16 cellular contexts compared by ENCODE assay signal in the genomic region with DNA sequence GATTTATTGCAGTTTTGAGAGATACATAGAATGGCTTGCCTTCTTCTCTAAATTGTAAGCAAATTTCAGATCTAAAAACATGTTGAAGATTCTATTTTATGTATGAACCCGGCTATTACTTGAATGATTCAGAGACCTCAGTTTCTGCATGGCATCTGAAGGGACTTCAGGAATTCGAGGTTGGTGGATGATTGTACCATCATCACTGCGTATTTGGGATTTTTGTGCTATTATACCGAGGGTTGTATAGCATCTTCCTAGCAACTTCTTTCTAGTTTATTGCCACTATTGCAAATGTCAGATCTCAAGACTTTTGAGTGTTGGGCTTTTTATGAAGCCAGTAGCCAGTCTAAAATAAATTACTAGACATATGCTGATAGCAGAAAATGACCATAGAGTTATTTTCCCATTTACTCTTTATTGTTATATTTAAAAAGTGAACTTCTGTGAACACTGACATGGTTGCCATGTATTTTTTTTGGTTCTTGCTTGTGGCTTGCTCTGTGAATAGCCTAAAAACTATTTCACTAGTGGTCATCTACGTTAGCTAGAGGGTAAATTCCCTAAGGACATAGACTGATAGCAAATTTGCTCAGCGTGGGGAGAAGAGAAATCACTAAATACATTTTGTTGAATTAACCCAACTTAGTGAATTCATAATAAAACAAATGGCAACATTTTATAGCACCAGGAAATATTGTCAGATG.
DNase-seq lines count a peak whose midpoint lies in the region; ATAC-seq and TF ChIP-seq lines count a peak whose summit lies in the region.
"Had no signal": no experiment of that assay in that cellular context is flagged by ENCODE, and none has a peak within 500 bp of the region (broad histone marks: within the 10 kb centered on the region; RNA-seq: fewer than 3 reads in every experiment).

No MANE protein-coding gene starts in this region.

- TF ChIP-seq RAD21 in IMR-90 (IDR thresholded peaks at IDR 0.05; ENCODE audit: low read length), result no peak

- BruUV-seq in IMR-90 (replicated peaks; lab: Mats Ljungman, UMichigan), result no TSS peak

- TF ChIP-seq CTCF in AG09309 (IDR thresholded peaks at IDR 0.05; ENCODE audit: control insufficient read depth, insufficient read depth, low read depth, low read length, missing control alignments) (no peak), IMR-90 (conservative IDR thresholded peaks at IDR 0.05; ENCODE audit: low read depth, low read length) (no peak), choroid plexus epithelial cell (conservative IDR thresholded peaks at IDR 0.05; ENCODE audit: low read depth, low read length) (no peak), osteocyte (IDR thresholded peaks at IDR 0.05) (no peak), WERI-Rb-1 (IDR thresholded peaks at IDR 0.05; ENCODE audit: low read depth, low read length) (no peak)

- peak overlapping the region; percentile 96 for H2BK20ac ChIP-seq in IMR-90 (ENCODE audit: low read depth, low read length)

- H3K36me3 ChIP-seq in IMR-90 (ENCODE audit: control insufficient read depth, insufficient read depth, low read length), result no peaks in the 10 kb centered on the region
- no peaks in the 10 kb centered on the region for H3K36me3 ChIP-seq in WERI-Rb-1
- H3K36me3 ChIP-seq: BLaER1 treated with 17β-estradiol and CSF1 and Interleukin-3, amounts not matched to agents 10 nM and 100 nM had no signal

- no CpG with 5 or more reads among the region's 6 CpGs for WGBS in IMR-90 (ENCODE audit: extremely low coverage in 2 of 2, insufficient read length in 1 of 2), 2 experiments

- DNase-seq in AG09309 (ENCODE audit: low read depth) (peak; percentile 84), IMR-90 (peak; percentile 40), choroid plexus epithelial cell (ENCODE audit: low read depth) (peak; percentile 19), osteocyte (ENCODE audit: extremely low spot score, unreplicated experiment) (no peak), DMS53 (lab: John Stamatoyannopoulos, UW) (no peak), WERI-Rb-1 (no peak), GF-D8 (lab: John Stamatoyannopoulos, UW) (no peak)
- DNase-seq: 8988T; CD8-positive, alpha-beta memory T cell; DND-41; KBM-7; NCI-H2081 treated with DMSO at 0.1 percent for 48 hours; NCI-H2227 treated with DMSO at 0.1 percent for 48 hours; NCI-H524 had no signal

- peak overlapping the region; percentile 75 to 88; a peak in 3 of 4 replicates for H4K8ac ChIP-seq in IMR-90 (ENCODE audit: low read depth in 2 of 2, low read length in 2 of 2)

- H3K56ac ChIP-seq in IMR-90 (ENCODE audit: extremely low read depth, insufficient read depth, low read length), result no peak overlapping the region

- H3K4me3 Mint-ChIP-seq in osteocyte (ENCODE audit: unreplicated experiment), result no peak overlapping the region
- H3K4me3 Mint-ChIP-seq: CD8-positive, alpha-beta memory T cell had no signal

- H3K4me3 ChIP-seq in AG09309 (ENCODE audit: control insufficient read depth, low read depth, low read length) (no peak overlapping the region), IMR-90 (ENCODE audit: insufficient read depth, low read depth, low read length) (no peak overlapping the region), choroid plexus epithelial cell (ENCODE audit: low read depth, low read length) (no peak overlapping the region), WERI-Rb-1 (ENCODE audit: low read depth, low read length) (no peak overlapping the region)
- H3K4me3 ChIP-seq: BLaER1 treated with 17β-estradiol and CSF1 and Interleukin-3, amounts not matched to agents 10 nM and 100 nM had no signal

- H4K5ac ChIP-seq in IMR-90 (ENCODE audit: low read depth, low read length), result peak overlapping the region; percentile 45; the same call in 1 of the 2 replicates

- dilution Hi-C loops in IMR-90 (cut with HindIII; ENCODE audit: low sequenced_read_pairs, unreplicated experiment), result no loop called here

- ATAC-seq in IMR-90 (ENCODE audit: low read depth) (no peak), HG03442 (IDR thresholded peaks at IDR 0.05; ENCODE audit: unreplicated experiment) (no peak)

- H3K4ac ChIP-seq in IMR-90 (ENCODE audit: low read depth, low read length), result peak overlapping the region; percentile 92; the same call in 1 of the 2 replicates

- H3K79me1 ChIP-seq in IMR-90 (ENCODE audit: low read depth in 1 of 2, low read length in 2 of 2), result no peaks in the 10 kb centered on the region; a peak in 2 of 4 replicates

- no peak overlapping the region; the same call in 1 of the 2 replicates for H2AK5ac ChIP-seq in IMR-90 (ENCODE audit: low read depth, low read length)

- no peaks in the 10 kb centered on the region for H4K20me1 ChIP-seq in IMR-90 (ENCODE audit: insufficient read depth, low read length)
- H4K20me1 ChIP-seq: BLaER1 treated with 17β-estradiol and CSF1 and Interleukin-3, amounts not matched to agents 10 nM and 100 nM had no signal

- H3K14ac ChIP-seq in IMR-90 (replicated peaks; ENCODE audit: low read depth, low read length), result peak overlapping the region; percentile 88

- CTCF ChIA-PET in IMR-90 (lab: Yijun Ruan, JAX), result no interaction called here

- peak overlapping the region; percentile 79; the same call in 2 of the 3 replicates for H2BK15ac ChIP-seq in IMR-90 (ENCODE audit: low read depth, low read length)

- H2AFZ ChIP-seq in IMR-90 (replicated peaks; ENCODE audit: low read length, poor library complexity), result no peak overlapping the region

- no peak overlapping the region for H2AK9ac ChIP-seq in IMR-90 (replicated peaks; ENCODE audit: low read depth, low read length, poor library complexity)

- in situ Hi-C loops in IMR-90 (cut with MboI; ENCODE audit: low sequenced_read_pairs), result no loop called here

- POLR2A ChIA-PET in IMR-90 (lab: Charles Lee; ENCODE audit: unreplicated experiment), result no interaction called here

- H3K9ac ChIP-seq in IMR-90 (ENCODE audit: low read depth, low read length), result no peak overlapping the region; the same call in 1 of the 2 replicates
- H3K9ac ChIP-seq: BLaER1 treated with 17β-estradiol and CSF1 and Interleukin-3, amounts not matched to agents 10 nM and 100 nM had no signal

- H3K27me3 ChIP-seq in IMR-90 (ENCODE audit: control insufficient read depth, insufficient read depth, low read length) (no peaks in the 10 kb centered on the region), WERI-Rb-1 (ENCODE audit: insufficient read depth, low read depth, severe bottlenecking) (no peaks in the 10 kb centered on the region)
- H3K27me3 ChIP-seq: BLaER1 treated with 17β-estradiol and CSF1 and Interleukin-3, amounts not matched to agents 10 nM and 100 nM had no signal

- intact Hi-C loops in IMR-90 (cut with micrococcal nuclease), result loop anchor here (5.0 to 10.0 kb wide), 5 partner anchors 57 to 1010 kb away; partner anchors contain the start of gene KLF12

- H3K18ac ChIP-seq in IMR-90 (ENCODE audit: low read depth, low read length), result peak overlapping the region; percentile 91; the same call in 1 of the 2 replicates

- H3K23ac ChIP-seq in IMR-90 (ENCODE audit: low read depth, low read length), result peak overlapping the region; percentile 62; the same call in 1 of the 2 replicates

- H3K9me3 Mint-ChIP-seq in osteocyte (ENCODE audit: unreplicated experiment), result no peaks in the 10 kb centered on the region
- H3K9me3 Mint-ChIP-seq: CD8-positive, alpha-beta memory T cell had no signal

- H2BK120ac ChIP-seq in IMR-90 (ENCODE audit: low read depth, low read length), result peak overlapping the region; percentile 96

- peak overlapping the region; percentile 45 for H3K27ac Mint-ChIP-seq in osteocyte (ENCODE audit: unreplicated experiment)
- H3K27ac Mint-ChIP-seq: CD8-positive, alpha-beta memory T cell had no signal

- peaks cover 24% of the 10 kb centered on the region for H3K4me1 ChIP-seq in IMR-90 (ENCODE audit: control insufficient read depth, insufficient read depth, low read length)
- H3K4me1 ChIP-seq: BLaER1 treated with 17β-estradiol and CSF1 and Interleukin-3, amounts not matched to agents 10 nM and 100 nM had no signal

- H3K4me1 Mint-ChIP-seq in osteocyte (ENCODE audit: unreplicated experiment), result peaks cover 50% of the 10 kb centered on the region

- H2BK5ac ChIP-seq in IMR-90 (ENCODE audit: low read depth, low read length, poor library complexity, severe bottlenecking), result peak overlapping the region; percentile 83

- H3K4me2 ChIP-seq in IMR-90 (ENCODE audit: low read depth, low read length), result no peak overlapping the region
- H3K4me2 ChIP-seq: BLaER1 treated with 17β-estradiol and CSF1 and Interleukin-3, amounts not matched to agents 10 nM and 100 nM had no signal

- H3K9me3 ChIP-seq in IMR-90 (ENCODE audit: control insufficient read depth, insufficient read depth, low read length) (no peaks in the 10 kb centered on the region), WERI-Rb-1 (ENCODE audit: severe bottlenecking) (no peaks in the 10 kb centered on the region)
- H3K9me3 ChIP-seq: BLaER1 treated with 17β-estradiol and CSF1 and Interleukin-3, amounts not matched to agents 10 nM and 100 nM had no signal

- no peaks in the 10 kb centered on the region for H3K27me3 Mint-ChIP-seq in osteocyte (ENCODE audit: unreplicated experiment)
- H3K27me3 Mint-ChIP-seq: CD8-positive, alpha-beta memory T cell had no signal

- TF ChIP-seq POLR2A in IMR-90 (IDR thresholded peaks at IDR 0.05; ENCODE audit: low read depth, low read length), result no peak

- peaks cover 3% of the 10 kb centered on the region; the same call in 1 of the 2 replicates for H3K9me1 ChIP-seq in IMR-90 (ENCODE audit: insufficient read depth, low read length)

- H3K36me3 Mint-ChIP-seq in osteocyte (ENCODE audit: unreplicated experiment), result peaks cover 4% of the 10 kb centered on the region

- no peak overlapping the region for H3K27ac ChIP-seq in IMR-90 (ENCODE audit: insufficient read depth, low read length)
- no peak overlapping the region for H3K27ac ChIP-seq in WERI-Rb-1
- H3K27ac ChIP-seq: BLaER1 treated with 17β-estradiol and CSF1 and Interleukin-3, amounts not matched to agents 10 nM and 100 nM had no signal

- no peak overlapping the region; the same call in 1 of the 2 replicates for H4K91ac ChIP-seq in IMR-90 (ENCODE audit: insufficient read depth, low read depth, low read length)

TF ChIP-seq in IMR-90, 13 proteins besides CTCF, POLR2A, EP300 and RAD21:
- TF ChIP-seq MAFK (IDR thresholded peaks at IDR 0.05; ENCODE audit: low read depth, low read length) (no peak), RCOR1 (IDR thresholded peaks at IDR 0.05; ENCODE audit: insufficient replicate concordance, low read length) (no peak), SMC3 (IDR thresholded peaks at IDR 0.05; ENCODE audit: low read depth, low read length) (no peak)

Comparison
In these comparisons a context has a peak if more than half of its experiments do, and no peak if none do; other contexts are left out.
1. DNase-seq: peak in AG09309 (single experiment), IMR-90 (single experiment) and choroid plexus epithelial cell (single experiment); none in osteocyte (single experiment), DMS53 (single experiment), WERI-Rb-1 (single experiment) and GF-D8 (single experiment).